30 cellular contexts compared by ENCODE assay signal in genomic region chr3:15263120-15263519, GRCh38. TPM values are rescaled to one million over a fixed set of nuclear protein-coding genes. Genes with fewer than 3 reads are reported as not detected.
DNase-seq lines count a peak whose midpoint lies in the region; ATAC-seq and TF ChIP-seq lines count a peak whose summit lies in the region.
"Had no signal": no experiment of that assay in that cellular context is flagged by ENCODE, and none has a peak within 500 bp of the region (broad histone marks: within the 10 kb centered on the region; RNA-seq: fewer than 3 reads in every experiment).

No MANE protein-coding gene starts in this region.

- no peak overlapping the region for H2AFZ ChIP-seq in trophoblast cell (ENCODE audit: insufficient read depth, low read length, poor library complexity)
- H2AFZ ChIP-seq: hepatocyte had no signal

- peak overlapping the region; percentile 28 for H3K4ac ChIP-seq in trophoblast cell (ENCODE audit: low read depth, low read length)

- H3K36me3 Mint-ChIP-seq in activated T-helper 2 cell treated with anti-CD3 and anti-CD28 coated beads, Interferon-gamma antibody, Interleukin-2, Interleukin-4, amounts not matched to agents 10 μg/mL and 5 μg/mL and 100 μg/mL, durations not matched to agents 14 hours and 24 hours and 36 hours (ENCODE audit: low read depth), result peaks cover 28% of the 10 kb centered on the region

- H3K14ac ChIP-seq in trophoblast cell (ENCODE audit: low read length), result no peak overlapping the region

- H4K12ac ChIP-seq in trophoblast cell (ENCODE audit: low read depth, low read length), result no peak overlapping the region

- H2BK120ac ChIP-seq in trophoblast cell (ENCODE audit: insufficient read depth, low read length, poor library complexity), result no peak overlapping the region

- no peak overlapping the region for H3K4me3 ChIP-seq in heart right ventricle
- no peak overlapping the region for H3K4me3 ChIP-seq in trophoblast cell (ENCODE audit: low read depth, low read length)
- H3K4me3 ChIP-seq: ascending aorta, esophagus squamous epithelium, HAP-1, hepatocyte, psoas muscle, SJSA1 had no signal

- WGBS in heart right ventricle, 2 donors, result 78 to 93% methylated on average over 4 of the region's 4 CpGs
- WGBS in trophoblast cell (ENCODE audit: extremely low coverage, insufficient coverage, insufficient read length), result no CpG with 5 or more reads among the region's 4 CpGs

- no peak for TF ChIP-seq CTCF in heart right ventricle (IDR thresholded peaks at IDR 0.05)

- no peaks in the 10 kb centered on the region for H3K27me3 Mint-ChIP-seq in activated T-helper 2 cell treated with anti-CD3 and anti-CD28 coated beads, Interferon-gamma antibody, Interleukin-2, Interleukin-4, amounts not matched to agents 10 μg/mL and 5 μg/mL and 100 μg/mL, durations not matched to agents 14 hours and 24 hours and 36 hours (ENCODE audit: low read depth)
- H3K27me3 Mint-ChIP-seq: dendritic cell treated with granulocyte-macrophage colony-stimulating factor and Interleukin-4, amounts not matched to agents 40 ng/mL and 50 ng/mL, for 4 days had no signal

- no peak overlapping the region for H3K23ac ChIP-seq in trophoblast cell (ENCODE audit: low read length)

- no peak overlapping the region for H2BK12ac ChIP-seq in trophoblast cell (ENCODE audit: low read length)

- H2AK5ac ChIP-seq in trophoblast cell (ENCODE audit: low read length), result no peak overlapping the region

- intact Hi-C loops in cardiac septum (cut with DNase I), result no loop called here
- intact Hi-C loops in heart right ventricle (cut with DNase I), result loop anchor here in 4 of 10 donors (10.0 kb wide), 1 partner anchor 292 kb away; no protein-coding TSS in a partner anchor
- intact Hi-C loops in activated T-helper 2 cell treated with anti-CD3 and anti-CD28 coated beads, Interferon-gamma antibody, Interleukin-2, Interleukin-4, amounts not matched to agents 10 μg/mL and 5 μg/mL and 100 μg/mL, durations not matched to agents 14 hours and 24 hours and 36 hours (cut with micrococcal nuclease), result no loop called here

- H3K27ac ChIP-seq in heart right ventricle (no peak overlapping the region), trophoblast cell (ENCODE audit: low read depth, low read length) (no peak overlapping the region)
- H3K27ac ChIP-seq: esophagus squamous epithelium, hepatocyte, psoas muscle, SJSA1 had no signal

- H3K18ac ChIP-seq in trophoblast cell (ENCODE audit: low read length), result peak overlapping the region; percentile 68

- no peak overlapping the region for H3K4me3 Mint-ChIP-seq in activated T-helper 2 cell treated with anti-CD3 and anti-CD28 coated beads, Interferon-gamma antibody, Interleukin-2, Interleukin-4, amounts not matched to agents 10 μg/mL and 5 μg/mL and 100 μg/mL, durations not matched to agents 14 hours and 24 hours and 36 hours (ENCODE audit: low read depth)
- H3K4me3 Mint-ChIP-seq: dendritic cell treated with granulocyte-macrophage colony-stimulating factor and Interleukin-4, amounts not matched to agents 40 ng/mL and 50 ng/mL, for 4 days; endodermal cell had no signal

- peaks cover 0 to 67% (median 10%) of the 10 kb centered on the region in 9 donors for H3K36me3 ChIP-seq in heart right ventricle
- H3K36me3 ChIP-seq in trophoblast cell (ENCODE audit: control insufficient read depth in 1 of 2, insufficient read depth in 2 of 2, low read length in 2 of 2), result peaks cover 52 to 62% of the 10 kb centered on the region in 2 experiments
- H3K36me3 ChIP-seq: HAP-1 had no signal

- no peak overlapping the region for H3K27ac Mint-ChIP-seq in activated T-helper 2 cell treated with anti-CD3 and anti-CD28 coated beads, Interferon-gamma antibody, Interleukin-2, Interleukin-4, amounts not matched to agents 10 μg/mL and 5 μg/mL and 100 μg/mL, durations not matched to agents 14 hours and 24 hours and 36 hours
- H3K27ac Mint-ChIP-seq: dendritic cell treated with granulocyte-macrophage colony-stimulating factor and Interleukin-4, amounts not matched to agents 40 ng/mL and 50 ng/mL, for 4 days; endodermal cell had no signal

- H3K9me3 ChIP-seq in heart right ventricle, result no peaks in the 10 kb centered on the region
- no peaks in the 10 kb centered on the region for H3K9me3 ChIP-seq in trophoblast cell (ENCODE audit: insufficient read depth, low read depth, low read length)
- H3K9me3 ChIP-seq: ascending aorta, esophagus squamous epithelium, HAP-1, psoas muscle, SJSA1 had no signal

- no peak for ATAC-seq in heart right ventricle
- ATAC-seq in esophagus mucosa, result no peak
- ATAC-seq: psoas muscle; stimulated activated naive CD8-positive, alpha-beta T cell treated with anti-CD3 and anti-CD28 coated beads, Interleukin-15, Interleukin-2, amounts not matched to agents 100 U/mL and 50 U/mL, for 24 hours had no signal

- peaks cover 10% of the 10 kb centered on the region for H3K79me2 ChIP-seq in trophoblast cell (ENCODE audit: control insufficient read depth, insufficient read depth, low read length, poor library complexity)

- DNase-seq in cardiac septum (ENCODE audit: low spot score) (peak; percentile 67), heart right ventricle (no peak), trophoblast cell (no peak), cortex of kidney (lab: John Stamatoyannopoulos, UW) (no peak), EL (no peak), pons (ENCODE audit: low spot score) (no peak)
- peak; percentile 5 for DNase-seq in activated T-helper 2 cell treated with anti-CD3 and anti-CD28 coated beads, Interferon-gamma antibody, Interleukin-2, Interleukin-4, amounts not matched to agents 10 μg/mL and 5 μg/mL and 100 μg/mL, durations not matched to agents 14 hours and 24 hours and 36 hours (ENCODE audit: low spot score)
- DNase-seq: ACHN; activated CD4-positive, alpha-beta T cell treated with anti-CD3 and anti-CD28 coated beads for 1 hour; activated naive CD4-positive, alpha-beta T cell treated with anti-CD3 and anti-CD28 coated beads, Interleukin-2, amount 50 U/mL, for 16 hours; caudate nucleus; DMS79 treated with DMSO at 0.1 percent for 48 hours; endodermal cell; esophagus squamous epithelium; mesendoderm; NCI-H1105; NCI-H2029 treated with DMSO at 0.1 percent for 48 hours; NCI-H345; NCI-H748 treated with DMSO at 0.1 percent for 48 hours; nucleus accumbens; RPMI8226; stimulated activated naive CD8-positive, alpha-beta T cell treated with anti-CD3 and anti-CD28 coated beads, Interleukin-15, Interleukin-2, amounts not matched to agents 100 U/mL and 50 U/mL, for 24 hours; T-helper 1 cell had no signal

- H3K9me3 Mint-ChIP-seq in activated T-helper 2 cell treated with anti-CD3 and anti-CD28 coated beads, Interferon-gamma antibody, Interleukin-2, Interleukin-4, amounts not matched to agents 10 μg/mL and 5 μg/mL and 100 μg/mL, durations not matched to agents 14 hours and 24 hours and 36 hours, result no peaks in the 10 kb centered on the region
- H3K9me3 Mint-ChIP-seq: dendritic cell treated with granulocyte-macrophage colony-stimulating factor and Interleukin-4, amounts not matched to agents 40 ng/mL and 50 ng/mL, for 4 days; endodermal cell had no signal

- H2BK5ac ChIP-seq in trophoblast cell (ENCODE audit: low read depth, low read length, poor library complexity), result no peak overlapping the region

- no peak overlapping the region for H4K8ac ChIP-seq in trophoblast cell (ENCODE audit: low read depth, low read length)

- H3K4me1 Mint-ChIP-seq in activated T-helper 2 cell treated with anti-CD3 and anti-CD28 coated beads, Interferon-gamma antibody, Interleukin-2, Interleukin-4, amounts not matched to agents 10 μg/mL and 5 μg/mL and 100 μg/mL, durations not matched to agents 14 hours and 24 hours and 36 hours (ENCODE audit: low read depth), result peaks cover 8% of the 10 kb centered on the region

- H3K79me1 ChIP-seq in trophoblast cell (ENCODE audit: low read length), result peaks cover 1% of the 10 kb centered on the region

- H3K4me1 ChIP-seq in heart right ventricle (peaks cover 0 to 28% (median 6%) of the 10 kb centered on the region in 9 donors), trophoblast cell (ENCODE audit: control insufficient read depth in 1 of 2, insufficient read depth in 2 of 2, low read length in 2 of 2) (peaks cover 0 to 3% of the 10 kb centered on the region in 2 experiments)
- H3K4me1 ChIP-seq: HAP-1 had no signal

- no peak overlapping the region for H3K4me2 ChIP-seq in trophoblast cell (ENCODE audit: low read length)
- H3K4me2 ChIP-seq: hepatocyte had no signal

- no peak overlapping the region for H3K9ac ChIP-seq in trophoblast cell (ENCODE audit: low read length)

- H3K27me3 ChIP-seq in heart right ventricle, result no peaks in the 10 kb centered on the region
- no peaks in the 10 kb centered on the region for H3K27me3 ChIP-seq in trophoblast cell (ENCODE audit: insufficient read depth, low read length)
- H3K27me3 ChIP-seq: ascending aorta, esophagus squamous epithelium, hepatocyte, SJSA1 had no signal

- no peak overlapping the region for H4K91ac ChIP-seq in trophoblast cell (ENCODE audit: low read depth, low read length)

RNA-seq across cellular contexts. Expression of gene CAPN7, which starts 57.1 kb away (rescaled TPM):
- total RNA-seq in cardiac septum (29.2 TPM), heart right ventricle (10 to 100 TPM; 22.8 to 38.0 (median 26.7) TPM), esophagus mucosa (21.5 TPM)
- polyA plus RNA-seq in heart right ventricle, result 10 to 100 TPM in 1 of 2 donors, 1 to 10 TPM in 1; 8.9 to 15.8 TPM
- 31.8 and 33.4 TPM in 2 replicates for total RNA-seq in activated T-helper 2 cell treated with anti-CD3 and anti-CD28 coated beads, Interferon-gamma antibody, Interleukin-2, Interleukin-4, amounts not matched to agents 10 μg/mL and 5 μg/mL and 100 μg/mL, durations not matched to agents 14 hours and 24 hours and 36 hours
- 12.7 and 14.3 TPM in 2 replicates for polyA plus RNA-seq in trophoblast cell (2013)

Comparison
In these comparisons a context has a peak if more than half of its experiments do, and no peak if none do; other contexts are left out.
1. DNase-seq: peak in cardiac septum (single experiment) and activated T-helper 2 cell treated with anti-CD3 and anti-CD28 coated beads, Interferon-gamma antibody, Interleukin-2, Interleukin-4, amounts not matched to agents 10 μg/mL and 5 μg/mL and 100 μg/mL, durations not matched to agents 14 hours and 24 hours and 36 hours (single experiment); none in heart right ventricle (0 of 2), trophoblast cell (0 of 2), cortex of kidney (single experiment), EL (single experiment) and pons (single experiment).